ENCODE assay signal across 15 cellular contexts in genomic region chr9:91059713-91060112, GRCh38.
DNase-seq lines count a peak whose midpoint lies in the region; ATAC-seq, FAIRE-seq and TF ChIP-seq lines count a peak whose summit lies in the region.
"Had no signal": no experiment of that assay in that cellular context is flagged by ENCODE, and none has a peak within 500 bp of the region (broad histone marks: within the 10 kb centered on the region; RNA-seq: fewer than 3 reads in every experiment).

No MANE protein-coding gene starts in this region.

- H3K9me3 Mint-ChIP-seq in type B pancreatic cell: no peaks in the 10 kb centered on the region
- peaks cover 0 to 2% (median 0%) of the 10 kb centered on the region in 11 donors for H3K9me3 Mint-ChIP-seq in naive thymus-derived CD4-positive, alpha-beta T cell
- H3K9me3 Mint-ChIP-seq: activated naive CD8-positive, alpha-beta T cell treated with anti-CD3 and anti-CD28 coated beads, Interleukin-2, amount 50 U/mL, for 24 hours; naive thymus-derived CD8-positive, alpha-beta T cell had no signal

- peak; percentile 49 for DNase-seq in activated CD8-positive, alpha-beta memory T cell treated with anti-CD3 and anti-CD28 coated beads for 24 hours
- no peak for DNase-seq in activated CD8-positive, alpha-beta memory T cell treated with anti-CD3 and anti-CD28 coated beads, Interleukin-2, amount 50 U/mL, for 48 hours
- DNase-seq in bronchial epithelial cell (ENCODE audit: low read depth): peak; percentile 21
- DNase-seq in lower leg skin (ENCODE audit: low spot score in 2 of 2): peak; percentile 25 to 83
- peak; percentile 4 for DNase-seq in type B pancreatic cell (ENCODE audit: extremely low spot score, unreplicated experiment)
- no peak for DNase-seq in NK-92 (lab: John Stamatoyannopoulos, UW; ENCODE audit: unreplicated experiment)
- DNase-seq in naive thymus-derived CD4-positive, alpha-beta T cell: no peak
- DNase-seq in dedifferentiated amniotic fluid mesenchymal stem cell (ENCODE audit: extremely low spot score): no peak
- DNase-seq: activated naive CD8-positive, alpha-beta T cell treated with anti-CD3 and anti-CD28 coated beads, Interleukin-2, amount 50 U/mL, for 24 hours; naive thymus-derived CD8-positive, alpha-beta T cell; small intestine; WERI-Rb-1 had no signal

- CTCF ChIA-PET in naive thymus-derived CD4-positive, alpha-beta T cell (lab: Charles Lee): interaction anchor here (0.6 kb wide), 1 partner anchor 104 kb away, joined by 3 read pairs; no protein-coding TSS in a partner anchor

- no peaks in the 10 kb centered on the region for H3K36me3 ChIP-seq in bronchial epithelial cell (ENCODE audit: control insufficient read depth, insufficient read depth, low read length)
- H3K36me3 ChIP-seq in naive thymus-derived CD4-positive, alpha-beta T cell (ENCODE audit: control insufficient read depth in 2 of 3, insufficient read depth in 3 of 3, low read length in 3 of 3): no peaks in the 10 kb centered on the region
- H3K36me3 ChIP-seq: WERI-Rb-1 had no signal

- WGBS in lower leg skin, 2 donors: 39 to 67% methylated on average over 2 of the region's 2 CpGs

- no peaks in the 10 kb centered on the region for H3K36me3 Mint-ChIP-seq in type B pancreatic cell
- peaks cover 0 to 17% (median 0%) of the 10 kb centered on the region in 5 donors for H3K36me3 Mint-ChIP-seq in naive thymus-derived CD4-positive, alpha-beta T cell
- H3K36me3 Mint-ChIP-seq: naive thymus-derived CD8-positive, alpha-beta T cell had no signal

- no peaks in the 10 kb centered on the region for H3K9me3 ChIP-seq in naive thymus-derived CD4-positive, alpha-beta T cell (ENCODE audit: control insufficient read depth in 2 of 3, low read length in 3 of 3)

- H3K27ac ChIP-seq in naive thymus-derived CD4-positive, alpha-beta T cell (ENCODE audit: low read depth, low read length): no peak overlapping the region
- H3K27ac ChIP-seq: HL-60, WERI-Rb-1 had no signal

- H3K4me1 ChIP-seq in naive thymus-derived CD4-positive, alpha-beta T cell (ENCODE audit: control insufficient read depth in 2 of 2, insufficient read depth in 2 of 2, low read length in 2 of 2): no peaks in the 10 kb centered on the region

- H3K27me3 ChIP-seq in bronchial epithelial cell (ENCODE audit: control insufficient read depth, insufficient read depth, low read length): no peaks in the 10 kb centered on the region
- H3K27me3 ChIP-seq in naive thymus-derived CD4-positive, alpha-beta T cell (ENCODE audit: control insufficient read depth in 2 of 2, insufficient read depth in 2 of 2, low read length in 2 of 2): no peaks in the 10 kb centered on the region

- POLR2A ChIA-PET in naive thymus-derived CD4-positive, alpha-beta T cell (lab: Charles Lee): no interaction called here

- H3K27ac Mint-ChIP-seq in type B pancreatic cell: no peak overlapping the region
- H3K27ac Mint-ChIP-seq in naive thymus-derived CD4-positive, alpha-beta T cell: no peak overlapping the region
- H3K27ac Mint-ChIP-seq: naive thymus-derived CD8-positive, alpha-beta T cell had no signal

- H3K4me3 Mint-ChIP-seq in type B pancreatic cell: no peak overlapping the region
- H3K4me3 Mint-ChIP-seq in naive thymus-derived CD4-positive, alpha-beta T cell: no peak overlapping the region
- H3K4me3 Mint-ChIP-seq: activated naive CD8-positive, alpha-beta T cell treated with anti-CD3 and anti-CD28 coated beads, Interleukin-2, amount 50 U/mL, for 24 hours; naive thymus-derived CD8-positive, alpha-beta T cell had no signal

- H3K4me1 Mint-ChIP-seq in type B pancreatic cell (ENCODE audit: unreplicated experiment): peaks cover 5% of the 10 kb centered on the region
- peaks cover 0 to 22% (median 0%) of the 10 kb centered on the region in 7 donors for H3K4me1 Mint-ChIP-seq in naive thymus-derived CD4-positive, alpha-beta T cell
- H3K4me1 Mint-ChIP-seq: naive thymus-derived CD8-positive, alpha-beta T cell had no signal

- no peak for TF ChIP-seq POLR2A in lower leg skin (IDR thresholded peaks at IDR 0.05)

- no peaks in the 10 kb centered on the region for H3K27me3 Mint-ChIP-seq in type B pancreatic cell
- peaks cover 0 to 14% (median 4%) of the 10 kb centered on the region in 5 donors for H3K27me3 Mint-ChIP-seq in naive thymus-derived CD4-positive, alpha-beta T cell

- H3K4me3 ChIP-seq in bronchial epithelial cell (ENCODE audit: low read depth, low read length): no peak overlapping the region
- no peak overlapping the region for H3K4me3 ChIP-seq in lower leg skin (ENCODE audit: low read depth, poor library complexity, severe bottlenecking)
- H3K4me3 ChIP-seq in naive thymus-derived CD4-positive, alpha-beta T cell (ENCODE audit: low read length): no peak overlapping the region
- H3K4me3 ChIP-seq: coronary artery had no signal

- intact Hi-C loops in lower leg skin (cut with DNase I; ENCODE audit: low total_unique reads): no loop called here
- intact Hi-C loops in naive thymus-derived CD4-positive, alpha-beta T cell (cut with micrococcal nuclease): no loop called here

- no peak for FAIRE-seq in bronchial epithelial cell (lab: Jason Lieb, UNC)
- FAIRE-seq: A204.1, small intestine had no signal

- TF ChIP-seq CTCF in bronchial epithelial cell (IDR thresholded peaks at IDR 0.05; ENCODE audit: insufficient read depth, low read length, severe bottlenecking): no peak
- TF ChIP-seq CTCF in lower leg skin (IDR thresholded peaks at IDR 0.05): no peak
- no peak for TF ChIP-seq CTCF in type B pancreatic cell (conservative IDR thresholded peaks at IDR 0.05)

- no peak for ATAC-seq in naive thymus-derived CD4-positive, alpha-beta T cell
- ATAC-seq: naive thymus-derived CD8-positive, alpha-beta T cell had no signal

Comparison
In these comparisons a context has a peak if more than half of its experiments do, and no peak if none do; other contexts are left out.
1. DNase-seq: peak in activated CD8-positive, alpha-beta memory T cell treated with anti-CD3 and anti-CD28 coated beads for 24 hours (single experiment), bronchial epithelial cell (single experiment), lower leg skin (2 of 2) and type B pancreatic cell (single experiment); none in activated CD8-positive, alpha-beta memory T cell treated with anti-CD3 and anti-CD28 coated beads, Interleukin-2, amount 50 U/mL, for 48 hours (single experiment), NK-92 (single experiment), naive thymus-derived CD4-positive, alpha-beta T cell (0 of 9) and dedifferentiated amniotic fluid mesenchymal stem cell (single experiment).